Comparison of ENCODE assay signal across 8 cellular contexts in genomic region chr13:104571161-104571889, GRCh38.
DNase-seq lines count a peak whose midpoint lies in the region; ATAC-seq and TF ChIP-seq lines count a peak whose summit lies in the region.

No MANE protein-coding gene starts in this region.

- no peaks in the 10 kb centered on the region for H3K9me3 ChIP-seq in A673 (ENCODE audit: low read depth, low read length, poor library complexity, severe bottlenecking)
- no peaks in the 10 kb centered on the region for H3K9me3 ChIP-seq in GM23248 (ENCODE audit: low read depth)
- no peaks in the 10 kb centered on the region for H3K9me3 ChIP-seq in right lobe of liver

- H3F3A ChIP-seq in GM23248 (ENCODE audit: insufficient read depth) = no peaks in the 10 kb centered on the region

- H3K4me3 ChIP-seq in A673 (ENCODE audit: low read depth, low read length, poor library complexity, severe bottlenecking) (no peak overlapping the region), GM23248 (no peak overlapping the region), right lobe of liver (no peak overlapping the region)

- TF ChIP-seq POLR2A in right lobe of liver (IDR thresholded peaks at IDR 0.05) = no peak

- peak; percentile 58 for TF ChIP-seq CTCF in A673 (conservative IDR thresholded peaks at IDR 0.05; ENCODE audit: low read depth, low read length)
- peak; percentile 39 to 56 (median 54) for TF ChIP-seq CTCF in right lobe of liver (IDR thresholded peaks at IDR 0.05)

- no peak overlapping the region for H3K4me2 ChIP-seq in GM23248 (ENCODE audit: unreplicated experiment)

- H3K27me3 ChIP-seq in A673 (replicated peaks; ENCODE audit: insufficient read depth, low read depth, low read length, poor library complexity) = peaks cover 7% of the 10 kb centered on the region
- H3K27me3 ChIP-seq in GM23248 (replicated peaks; ENCODE audit: insufficient read depth) = no peaks in the 10 kb centered on the region
- H3K27me3 ChIP-seq in right lobe of liver = no peaks in the 10 kb centered on the region

- H4K20me1 ChIP-seq in GM23248 (ENCODE audit: insufficient read depth) = no peaks in the 10 kb centered on the region

- H3K9ac ChIP-seq in GM23248 = no peak overlapping the region

- CTCF ChIA-PET in A673 (lab: Charles Lee) = no interaction called here

- no peaks in the 10 kb centered on the region for H3K36me3 ChIP-seq in A673 (ENCODE audit: insufficient read depth, low read length, poor library complexity, severe bottlenecking)
- H3K36me3 ChIP-seq in GM23248 (ENCODE audit: low read depth) = no peaks in the 10 kb centered on the region
- H3K36me3 ChIP-seq in right lobe of liver = no peaks in the 10 kb centered on the region

- no peaks in the 10 kb centered on the region for H3K79me2 ChIP-seq in GM23248 (ENCODE audit: insufficient read depth)

- DNase-seq in A673 (ENCODE audit: low spot score) = peak; percentile 48
- peak; percentile 57 for DNase-seq in GM23248
- peak; percentile 64 for DNase-seq in NCI-H774 (lab: John Stamatoyannopoulos, UW)
- DNase-seq in dermis blood vessel endothelial cell = peak; percentile 86
- DNase-seq in right lobe of liver = no peak
- DNase-seq in ureter (ENCODE audit: low spot score) = peak; percentile 81
- DNase-seq in activated gamma-delta T cell treated with Interleukin-2 at 50 U/mL for 16 hours = no peak

- POLR2A ChIA-PET in A673 (lab: Charles Lee; ENCODE audit: low non-redundant PET) = no interaction called here

- H3K27ac ChIP-seq in A673 (ENCODE audit: low read depth, low read length, poor library complexity, severe bottlenecking) = no peak overlapping the region
- no peak overlapping the region for H3K27ac ChIP-seq in GM23248
- H3K27ac ChIP-seq in right lobe of liver = no peak overlapping the region

- no TSS peak for BruUV-seq in A673 (replicated peaks; lab: Mats Ljungman, UMichigan)

- no peaks in the 10 kb centered on the region for H3K9me2 ChIP-seq in GM23248 (ENCODE audit: insufficient read depth)

- intact Hi-C loops in A673 (cut with micrococcal nuclease; ENCODE audit: unreplicated experiment) = loop anchor here (5.0 kb wide), 1 partner anchor 1966 kb away; the partner anchor contains the start of gene EFNB2
- intact Hi-C loops in right lobe of liver (cut with DNase I) = no loop called here

- H2AFZ ChIP-seq in GM23248 = no peak overlapping the region

- 6% methylated on average over 12 of the region's 12 CpGs for WGBS in GM23248 (ENCODE audit: low coverage in 1 of 2, low lambda C conversion rate in 2 of 2, missing lambda C conversion rate in 2 of 2), 2 experiments
- 28% methylated on average over 12 of the region's 12 CpGs for WGBS in right lobe of liver (ENCODE audit: insufficient coverage, low coverage, low lambda C conversion rate, missing lambda C conversion rate)

- H3K4me1 ChIP-seq in A673 (ENCODE audit: insufficient read depth, low read length, poor library complexity, severe bottlenecking) (no peaks in the 10 kb centered on the region), GM23248 (ENCODE audit: insufficient read depth) (no peaks in the 10 kb centered on the region), right lobe of liver (no peaks in the 10 kb centered on the region)

- ATAC-seq in right lobe of liver = peak; percentile 69 to 88 (median 74)
- no peak for ATAC-seq in GM19035 (IDR thresholded peaks at IDR 0.05; ENCODE audit: unreplicated experiment)

- in situ Hi-C loops in GM23248 (cut with MboI) = no loop called here

Comparison
In these comparisons a context has a peak if more than half of its experiments do, and no peak if none do; other contexts are left out.
1. DNase-seq: peak in A673 (single experiment), GM23248 (single experiment), NCI-H774 (single experiment), dermis blood vessel endothelial cell (single experiment) and ureter (single experiment); none in right lobe of liver (0 of 3) and activated gamma-delta T cell treated with Interleukin-2 at 50 U/mL for 16 hours (single experiment).